Comparison of ENCODE assay signal across 8 cellular contexts in the genomic region with DNA sequence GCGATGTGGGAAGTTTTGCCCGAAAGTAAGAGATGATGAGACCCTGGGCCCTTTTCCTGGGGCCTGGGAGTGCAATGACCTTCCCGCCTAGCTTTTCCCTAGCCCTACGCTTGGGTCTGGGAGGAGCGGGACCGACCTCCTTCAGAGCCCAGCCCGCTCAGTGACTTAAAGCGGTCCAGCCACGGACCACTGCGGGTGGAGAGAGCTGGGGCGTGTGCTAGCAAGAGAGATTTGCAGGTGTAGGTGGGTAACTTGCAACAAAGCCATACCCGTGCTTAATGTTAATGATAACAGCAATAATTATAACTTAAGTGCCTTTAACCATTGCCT. TPM values are rescaled to one million over a fixed set of nuclear protein-coding genes. Genes with fewer than 3 reads are reported as not detected.
DNase-seq lines count a peak whose midpoint lies in the region; ATAC-seq and TF ChIP-seq lines count a peak whose summit lies in the region.

No MANE protein-coding gene starts in this region.

- H3K27ac ChIP-seq in neuronal stem cell (replicated peaks; ENCODE audit: low read length), result no peak overlapping the region

- H3K27me3 ChIP-seq in neuronal stem cell (ENCODE audit: control insufficient read depth in 3 of 3, insufficient read depth in 3 of 3, low read depth in 1 of 3, low read length in 3 of 3), result peaks cover 0 to 7% (median 3%) of the 10 kb centered on the region in 3 experiments

- ATAC-seq in GM21825 (IDR thresholded peaks at IDR 0.05; ENCODE audit: unreplicated experiment), result peak; percentile 29

- TF ChIP-seq POLR2A in NB4 (IDR thresholded peaks at IDR 0.05; ENCODE audit: extremely low read depth, insufficient read length), result no peak

- H3K23ac ChIP-seq in neuronal stem cell (ENCODE audit: low read depth, low read length, poor library complexity), result no peak overlapping the region

- H2AK5ac ChIP-seq in neuronal stem cell (ENCODE audit: low read depth, low read length), result no peak overlapping the region

- H3K18ac ChIP-seq in neuronal stem cell (ENCODE audit: low read length), result no peak overlapping the region

- H3K79me1 ChIP-seq in neuronal stem cell (ENCODE audit: low read depth, low read length), result peaks cover 2% of the 10 kb centered on the region

- H4K91ac ChIP-seq in neuronal stem cell (ENCODE audit: low read depth, low read length, poor library complexity), result no peak overlapping the region

- H3K4me3 ChIP-seq in GM12865 (ENCODE audit: low read depth, low read length), result peak overlapping the region; percentile 49
- H3K4me3 ChIP-seq in NB4 (ENCODE audit: low read depth, low read length), result peak overlapping the region; percentile 28
- peak overlapping the region; percentile 49 for H3K4me3 ChIP-seq in epithelial cell of esophagus (ENCODE audit: low read length)
- H3K4me3 ChIP-seq in neuronal stem cell (ENCODE audit: low read length in 2 of 2), result peak overlapping the region; percentile 67 to 79

- no CpG with 5 or more reads among the region's 12 CpGs for WGBS in neuronal stem cell (ENCODE audit: extremely low coverage in 2 of 2, insufficient read length in 2 of 2, insufficient replicate concordance in 1 of 2), 2 donors

- no peak overlapping the region for H2BK120ac ChIP-seq in neuronal stem cell (ENCODE audit: low read depth, low read length)

- H3K4me1 ChIP-seq in neuronal stem cell (ENCODE audit: control insufficient read depth in 2 of 2, insufficient read depth in 1 of 2, low read depth in 1 of 2, low read length in 2 of 2), result peaks cover 2 to 11% of the 10 kb centered on the region in 2 donors

- H3K14ac ChIP-seq in neuronal stem cell (ENCODE audit: low read length), result no peak overlapping the region

- H3K4ac ChIP-seq in neuronal stem cell (ENCODE audit: low read length), result no peak overlapping the region

- H2BK5ac ChIP-seq in neuronal stem cell (ENCODE audit: low read length), result no peak overlapping the region

- no peak overlapping the region for H4K8ac ChIP-seq in neuronal stem cell (ENCODE audit: low read depth, low read length)

- DNase-seq in GM12865 (ENCODE audit: low read depth) (no peak), NB4 (ENCODE audit: low read depth) (no peak), epithelial cell of esophagus (ENCODE audit: low read depth) (no peak), neuronal stem cell (ENCODE audit: low spot score) (no peak), epidermal melanocyte (ENCODE audit: insufficient read length, low spot score) (no peak), NCI-H446 treated with DMSO at 0.1 percent for 48 hours (lab: John Stamatoyannopoulos, UW) (no peak)
- no peak for DNase-seq in activated CD8-positive, alpha-beta memory T cell treated with anti-CD3 and anti-CD28 coated beads, Interleukin-2, amount 50 U/mL, for 4 hours

- no peaks in the 10 kb centered on the region for H3K36me3 ChIP-seq in neuronal stem cell (replicated peaks in 1 of 2; ENCODE audit: control insufficient read depth in 2 of 2, insufficient read depth in 2 of 2, low read length in 2 of 2)

- TF ChIP-seq CTCF in GM12865 (IDR thresholded peaks at IDR 0.05; ENCODE audit: insufficient read depth, low read depth, low read length, missing control alignments) (no peak), NB4 (IDR thresholded peaks at IDR 0.05; ENCODE audit: low read depth, low read length) (no peak), epithelial cell of esophagus (IDR thresholded peaks at IDR 0.05; ENCODE audit: insufficient read depth, low read depth, low read length, missing control alignments) (no peak)

- no peak overlapping the region for H2BK12ac ChIP-seq in neuronal stem cell (ENCODE audit: low read length)

- no peak overlapping the region for H3K9ac ChIP-seq in neuronal stem cell (ENCODE audit: low read depth, low read length, poor library complexity)

- H2AFZ ChIP-seq in neuronal stem cell (ENCODE audit: low read length), result peak overlapping the region; percentile 100

- no peak overlapping the region for H2BK15ac ChIP-seq in neuronal stem cell (ENCODE audit: low read length)

- no peaks in the 10 kb centered on the region for H3K9me3 ChIP-seq in neuronal stem cell (replicated peaks in 1 of 2; ENCODE audit: control insufficient read depth in 2 of 2, insufficient read depth in 1 of 2, low read depth in 1 of 2, low read length in 2 of 2)

- H3K4me2 ChIP-seq in neuronal stem cell (ENCODE audit: insufficient read depth, low read length, poor library complexity, severe bottlenecking), result peak overlapping the region; percentile 93

RNA-seq across cellular contexts. Expression of a gene that starts 0.5 kb away (rescaled TPM):
- polyA plus RNA-seq in neuronal stem cell (2013, experiment 1 of 2), result 2.4 TPM
- 2.8 TPM for polyA plus RNA-seq in neuronal stem cell (2013, experiment 2 of 2)
